In the genomic region with DNA sequence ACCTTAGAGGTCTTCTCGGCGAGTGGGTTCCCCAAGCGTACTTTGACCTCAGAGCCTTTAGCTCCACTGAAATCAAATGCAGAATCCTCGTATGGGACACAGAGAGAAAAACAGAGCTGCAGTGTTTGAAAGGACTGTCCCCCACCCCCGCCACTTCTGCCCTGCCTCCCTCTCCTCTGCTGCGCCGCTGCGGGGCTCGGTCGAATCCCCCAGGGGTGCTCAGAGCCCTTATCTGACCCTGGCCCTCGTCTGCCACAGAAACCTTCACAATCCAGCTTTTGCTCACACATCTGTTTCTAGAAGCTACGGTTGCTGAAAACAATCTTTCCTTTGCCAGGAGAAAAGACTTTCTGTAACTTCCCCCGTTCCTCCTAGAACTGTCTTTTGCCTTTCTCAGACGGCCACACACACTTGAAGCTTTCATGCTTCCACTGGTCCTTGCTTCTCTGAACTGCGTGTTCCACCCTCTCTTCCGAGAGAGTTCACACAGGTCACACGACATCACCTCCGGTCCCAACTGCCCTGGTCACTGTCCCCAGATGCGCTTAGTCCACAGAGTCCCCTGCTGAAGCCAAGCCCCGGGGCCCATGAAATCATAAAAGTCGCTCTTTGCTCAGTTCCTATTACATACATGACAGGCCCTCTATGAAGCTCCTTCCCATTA, we compare ENCODE assay signal across 27 cellular contexts. TPM values are rescaled to one million over a fixed set of nuclear protein-coding genes. Genes with fewer than 3 reads are reported as not detected.
DNase-seq lines count a peak whose midpoint lies in the region; TF ChIP-seq lines count a peak whose summit lies in the region.
"Had no signal": no experiment of that assay in that cellular context is flagged by ENCODE, and none has a peak within 500 bp of the region (broad histone marks: within the 10 kb centered on the region; RNA-seq: fewer than 3 reads in every experiment).

No MANE protein-coding gene starts in this region.

- H2BK15ac ChIP-seq in mesendoderm (replicated peaks; ENCODE audit: low read depth): no peak overlapping the region

- H3K4me3 ChIP-seq in breast epithelium (peak overlapping the region in 1 of 3 donors; percentile 4), colonic mucosa (no peak overlapping the region), mesendoderm (ENCODE audit: low read length) (no peak overlapping the region), transverse colon (no peak overlapping the region)
- H3K4me3 ChIP-seq: PC-9, sigmoid colon, tibial nerve had no signal

- no peaks in the 10 kb centered on the region for H3K79me1 ChIP-seq in mesendoderm (ENCODE audit: low read length)

- H3K27ac ChIP-seq in breast epithelium (peak overlapping the region; percentile 45 to 77), colonic mucosa (peak overlapping the region; percentile 64), mesendoderm (ENCODE audit: low read depth, low read length) (no peak overlapping the region), transverse colon (peak overlapping the region; percentile 70 to 79 (median 72))
- H3K27ac ChIP-seq: epithelial cell of prostate, foreskin keratinocyte, PC-9 had no signal

- DNase-seq in breast epithelium (ENCODE audit: low spot score in 2 of 2) (no peak), MCF 10A (ENCODE audit: unreplicated experiment) (no peak), colonic mucosa (no peak), mesendoderm (no peak), transverse colon (no peak), GM13976 (ENCODE audit: low spot score) (no peak)
- no peak for DNase-seq in T-helper 2 cell treated with Interferon-gamma antibody and Interleukin-4, amounts not matched to agents 5 μg/mL and 100 μg/mL, for 36 hours (ENCODE audit: low spot score)
- DNase-seq in stimulated activated CD4-positive, alpha-beta T cell treated with anti-CD3 and anti-CD28 coated beads, Interleukin-15, amount 100 ng/mL, for 24 hours: no peak
- DNase-seq: 8988T; activated CD4-positive, alpha-beta T cell treated with anti-CD3 and anti-CD28 coated beads for 1 hour; dermis blood vessel endothelial cell; DMS 273 treated with DMSO at 0.1 percent for 48 hours; foreskin keratinocyte; GDM1; NCI-H1436 treated with DMSO at 0.1 percent for 48 hours; PC-9; sigmoid colon had no signal

- H3K27ac Mint-ChIP-seq in MCF 10A (ENCODE audit: low read depth, unreplicated experiment): no peak overlapping the region
- no peak overlapping the region for H3K27ac Mint-ChIP-seq in T-helper 2 cell treated with Interferon-gamma antibody and Interleukin-4, amounts not matched to agents 5 μg/mL and 100 μg/mL, for 36 hours
- H3K27ac Mint-ChIP-seq: activated T-helper 1 cell treated with anti-CD3 and anti-CD28 coated beads, Interleukin-12 subunit alpha, Interleukin-12 subunit beta, Interleukin-2, Interleukin-4 antibody, amounts not matched to agents 30 ng/mL and 10 ng/mL and 1 ng/mL, durations not matched to agents 14 hours and 24 hours and 36 hours; stimulated activated naive CD8-positive, alpha-beta T cell treated with anti-CD3 and anti-CD28 coated beads, Interleukin-15, Interleukin-2, amounts not matched to agents 100 ng/mL and 50 ng/mL, for 24 hours had no signal

- no peak overlapping the region for H3K23ac ChIP-seq in mesendoderm (ENCODE audit: low read length)

- H3K36me3 Mint-ChIP-seq in MCF 10A (ENCODE audit: insufficient read depth, unreplicated experiment): no peaks in the 10 kb centered on the region
- H3K36me3 Mint-ChIP-seq in T-helper 2 cell treated with Interferon-gamma antibody and Interleukin-4, amounts not matched to agents 5 μg/mL and 100 μg/mL, for 36 hours (ENCODE audit: low read depth): no peaks in the 10 kb centered on the region

- no TSS peak for BruUV-seq in MCF 10A (replicated peaks; lab: Mats Ljungman, UMichigan)

- CTCF ChIA-PET in MCF 10A (lab: Yijun Ruan, JAX): interaction anchor here (0.9 kb wide), 1 partner anchor 13 kb away, joined by 3 read pairs; no protein-coding TSS in a partner anchor

- H3K4me3 Mint-ChIP-seq in MCF 10A (ENCODE audit: unreplicated experiment): no peak overlapping the region
- H3K4me3 Mint-ChIP-seq in T-helper 2 cell treated with Interferon-gamma antibody and Interleukin-4, amounts not matched to agents 5 μg/mL and 100 μg/mL, for 36 hours: no peak overlapping the region
- H3K4me3 Mint-ChIP-seq: activated T-helper 1 cell treated with anti-CD3 and anti-CD28 coated beads, Interleukin-12 subunit alpha, Interleukin-12 subunit beta, Interleukin-2, Interleukin-4 antibody, amounts not matched to agents 30 ng/mL and 10 ng/mL and 1 ng/mL, durations not matched to agents 14 hours and 24 hours and 36 hours; stimulated activated naive CD8-positive, alpha-beta T cell treated with anti-CD3 and anti-CD28 coated beads, Interleukin-15, Interleukin-2, amounts not matched to agents 100 ng/mL and 50 ng/mL, for 24 hours had no signal

- no peak overlapping the region for H3K4me2 ChIP-seq in mesendoderm (ENCODE audit: low read length)
- H3K4me2 ChIP-seq: PC-9 had no signal

- no peaks in the 10 kb centered on the region for H3K4me1 ChIP-seq in breast epithelium
- H3K4me1 ChIP-seq in colonic mucosa: peaks cover 14% of the 10 kb centered on the region
- H3K4me1 ChIP-seq in mesendoderm (ENCODE audit: control insufficient read depth, low read depth, low read length): no peaks in the 10 kb centered on the region
- peaks cover 9 to 73% (median 29%) of the 10 kb centered on the region in 4 donors for H3K4me1 ChIP-seq in transverse colon
- H3K4me1 ChIP-seq: foreskin keratinocyte had no signal

- peaks cover 17% of the 10 kb centered on the region for H3K27me3 Mint-ChIP-seq in MCF 10A (ENCODE audit: insufficient read depth, unreplicated experiment)
- peaks cover 3% of the 10 kb centered on the region for H3K27me3 Mint-ChIP-seq in T-helper 2 cell treated with Interferon-gamma antibody and Interleukin-4, amounts not matched to agents 5 μg/mL and 100 μg/mL, for 36 hours (ENCODE audit: low read depth)
- H3K27me3 Mint-ChIP-seq: stimulated activated naive CD8-positive, alpha-beta T cell treated with anti-CD3 and anti-CD28 coated beads, Interleukin-15, Interleukin-2, amounts not matched to agents 100 ng/mL and 50 ng/mL, for 24 hours had no signal

- H3K36me3 ChIP-seq in breast epithelium (no peaks in the 10 kb centered on the region), colonic mucosa (no peaks in the 10 kb centered on the region), mesendoderm (ENCODE audit: control insufficient read depth, insufficient read depth, low read length) (no peaks in the 10 kb centered on the region), transverse colon (peaks cover 0 to 5% (median 0%) of the 10 kb centered on the region in 4 donors)
- H3K36me3 ChIP-seq: sigmoid colon, tibial nerve had no signal

- POLR2A ChIA-PET in MCF 10A (lab: Yijun Ruan, JAX): no interaction called here

- intact Hi-C loops in breast epithelium (cut with DNase I; ENCODE audit: low total_unique reads) (no loop called here), MCF 10A (cut with micrococcal nuclease) (no loop called here), colonic mucosa (cut with DNase I) (no loop called here), transverse colon (cut with DNase I; ENCODE audit: low total_unique reads) (no loop called here)

- no peaks in the 10 kb centered on the region for H3K9me3 Mint-ChIP-seq in MCF 10A (ENCODE audit: unreplicated experiment)
- peaks cover 17% of the 10 kb centered on the region for H3K9me3 Mint-ChIP-seq in T-helper 2 cell treated with Interferon-gamma antibody and Interleukin-4, amounts not matched to agents 5 μg/mL and 100 μg/mL, for 36 hours

- H3K79me2 ChIP-seq in mesendoderm (ENCODE audit: control insufficient read depth, insufficient read depth, low read length): no peaks in the 10 kb centered on the region

- no peak overlapping the region for H2BK120ac ChIP-seq in mesendoderm (ENCODE audit: low read depth, low read length)

- TF ChIP-seq EP300 in transverse colon (IDR thresholded peaks at IDR 0.05; ENCODE audit: low read depth): no peak

- H3K9me3 ChIP-seq in breast epithelium (peaks cover 2 to 5% of the 10 kb centered on the region in 2 donors), colonic mucosa (no peaks in the 10 kb centered on the region), transverse colon (no peaks in the 10 kb centered on the region)

- no CpG with 5 or more reads among the region's 21 CpGs for WGBS in mesendoderm (ENCODE audit: extremely low coverage, insufficient coverage, low lambda C conversion rate)
- 69 to 71% methylated on average over 5 to 21 of the region's 21 CpGs for WGBS in transverse colon (ENCODE audit: low coverage in 1 of 2), 2 donors

- no peak overlapping the region for H2AK5ac ChIP-seq in mesendoderm (ENCODE audit: low read length)

- H3K4me1 Mint-ChIP-seq in MCF 10A (ENCODE audit: insufficient read depth, unreplicated experiment): no peaks in the 10 kb centered on the region
- H3K4me1 Mint-ChIP-seq in T-helper 2 cell treated with Interferon-gamma antibody and Interleukin-4, amounts not matched to agents 5 μg/mL and 100 μg/mL, for 36 hours (ENCODE audit: low read depth): no peaks in the 10 kb centered on the region

- no peak overlapping the region for H4K5ac ChIP-seq in mesendoderm (ENCODE audit: low read length)

- no peak overlapping the region for H3K18ac ChIP-seq in mesendoderm (ENCODE audit: low read length)

- TF ChIP-seq POLR2A in breast epithelium (IDR thresholded peaks at IDR 0.05): no peak
- TF ChIP-seq POLR2A in transverse colon (IDR thresholded peaks at IDR 0.05): no peak

- H3K56ac ChIP-seq in mesendoderm (ENCODE audit: low read length): peak overlapping the region; percentile 50

- no peak overlapping the region for H3K4ac ChIP-seq in mesendoderm (ENCODE audit: low read depth, low read length)

- TF ChIP-seq CTCF in breast epithelium (IDR thresholded peaks at IDR 0.05) (no peak), MCF 10A (IDR thresholded peaks at IDR 0.05; ENCODE audit: unreplicated experiment) (no peak), colonic mucosa (IDR thresholded peaks at IDR 0.05) (no peak), transverse colon (IDR thresholded peaks at IDR 0.05) (no peak), GM13976 (IDR thresholded peaks at IDR 0.05; ENCODE audit: borderline replicate concordance, control extremely low read depth, extremely low read depth, insufficient read depth, missing control alignments) (no peak)

- H4K8ac ChIP-seq in mesendoderm (ENCODE audit: low read depth, low read length): no peak overlapping the region

- no peak overlapping the region for H2BK5ac ChIP-seq in mesendoderm (ENCODE audit: low read length)

- H3K27me3 ChIP-seq in breast epithelium: no peaks in the 10 kb centered on the region
- no peaks in the 10 kb centered on the region for H3K27me3 ChIP-seq in colonic mucosa
- no peaks in the 10 kb centered on the region for H3K27me3 ChIP-seq in mesendoderm (ENCODE audit: insufficient read depth, low read length, poor library complexity)
- no peaks in the 10 kb centered on the region for H3K27me3 ChIP-seq in transverse colon
- H3K27me3 ChIP-seq: foreskin keratinocyte, sigmoid colon, tibial nerve had no signal

- in situ Hi-C loops in transverse colon (cut with MboI; ENCODE audit: low pct_ligation_motif_present in 1 of 4, low pct_unique_long_range_greater_than_20kb in 1 of 4, low sequenced_read_pairs in 3 of 4): no loop called here
- in situ Hi-C loops in GM13976 (cut with MboI; ENCODE audit: low sequenced_read_pairs, unreplicated experiment): no loop called here

- H3K9ac ChIP-seq in colonic mucosa (ENCODE audit: low read depth in 2 of 2, low read length in 2 of 2) (peak overlapping the region in 1 of 2 donors; percentile 1), mesendoderm (ENCODE audit: low read length) (no peak overlapping the region)

RNA-seq across cellular contexts. Expression of a gene that starts 3.8 kb away (rescaled TPM):
- total RNA-seq in breast epithelium (not detected), MCF 10A (2022) (not detected in 2 replicates), colonic mucosa (not detected), transverse colon (not detected)
- not detected for polyA plus RNA-seq in mesendoderm (2013, experiment 1 of 2)
- not detected for polyA plus RNA-seq in mesendoderm (2013, experiment 2 of 2)
- total RNA-seq: activated naive CD4-positive, alpha-beta T cell treated with anti-CD3 and anti-CD28 coated beads, Interleukin-2, amount 50 U/mL, for 72 hours; dermis blood vessel endothelial cell; foreskin keratinocyte; H4; osteoblast; PC-9; sigmoid colon; SK-MEL-5; tibial nerve had no signal
- polyA plus RNA-seq: BJ, foreskin keratinocyte had no signal

RNA-seq across cellular contexts. Expression of a gene that starts 6.1 kb away (rescaled TPM):
- total RNA-seq in breast epithelium (under 1 TPM in 1 of 3 donors, not detected in 2; 0.98 TPM), MCF 10A (2022) (not detected in 2 replicates), colonic mucosa (100 to 1,000 TPM; 309 to 344 TPM), transverse colon (100 to 1,000 TPM; 224 to 423 (median 248) TPM)
- polyA plus RNA-seq in mesendoderm (2013, experiment 1 of 2): 0.21 TPM
- 0.52 TPM for polyA plus RNA-seq in mesendoderm (2013, experiment 2 of 2)
- total RNA-seq: activated naive CD4-positive, alpha-beta T cell treated with anti-CD3 and anti-CD28 coated beads, Interleukin-2, amount 50 U/mL, for 72 hours; activated T-helper 1 cell treated with anti-CD3 and anti-CD28 coated beads, Interleukin-12 subunit alpha, Interleukin-12 subunit beta, Interleukin-2, Interleukin-4 antibody, amounts not matched to agents 30 ng/mL and 10 ng/mL and 1 ng/mL, durations not matched to agents 14 hours and 24 hours and 36 hours; dermis blood vessel endothelial cell; H4; osteoblast; SK-MEL-5; T-helper 2 cell treated with Interferon-gamma antibody and Interleukin-4, amounts not matched to agents 100 ng/mL and 5 ng/mL, for 36 hours; tibial nerve had no signal
- polyA plus RNA-seq: BJ had no signal

Comparison
In these comparisons a context has a peak if more than half of its experiments do, and no peak if none do; other contexts are left out.
1. RNA of a gene that starts 6.1 kb away (total RNA-seq): 309 to 344 TPM in colonic mucosa and 224 to 423 TPM in transverse colon; 0.98 TPM in breast epithelium and not detected in MCF 10A; every median in the first group is over 100 times any median in the second.